In genomic region chr22:27175974-27176373, GRCh38 we compare ENCODE assay signal across 3 cellular contexts.
TF ChIP-seq lines count a peak whose summit lies in the region.

No MANE protein-coding gene starts in this region.

TF ChIP-seq in HEK293, 187 proteins besides CTCF, POLR2A, EP300 and RAD21:
- TF ChIP-seq KLF17 (tag by site-specific recombination; IDR thresholded peaks at IDR 0.05) (no peak), ZNF366 (tag by site-specific recombination; conservative IDR thresholded peaks at IDR 0.05) (peak; percentile 82)
TF ChIP-seq in HEK293: peak in this region for 1.

TF ChIP-seq in K562, 482 proteins besides CTCF, POLR2A, EP300 and RAD21 (continued from another document):
- TF ChIP-seq BRF2 (IDR thresholded peaks at IDR 0.05; ENCODE audit: borderline replicate concordance, insufficient read depth, insufficient read length), result no peak
- 0 out of 2 replicates have a peak, but pooled peaks have one; percentile 47 for TF ChIP-seq ZNF512 (tag; IDR thresholded peaks at IDR 0.05)
- no peak for TF ChIP-seq NCOA1 (IDR thresholded peaks at IDR 0.05; ENCODE audit: low read depth)
- TF ChIP-seq MLLT1 (IDR thresholded peaks at IDR 0.05), result no peak

TF ChIP-seq in HepG2, 621 proteins besides CTCF, POLR2A, EP300 and RAD21 (continued from another document):
- no peak for TF ChIP-seq ZBED4 (CRISPR knock-in tag; IDR thresholded peaks at IDR 0.05; ENCODE audit: borderline replicate concordance)
- no peak for TF ChIP-seq SRY (CRISPR knock-in tag; IDR thresholded peaks at IDR 0.05)
- no peak for TF ChIP-seq ZNF598 (CRISPR knock-in tag; IDR thresholded peaks at IDR 0.05; ENCODE audit: borderline replicate concordance)
- TF ChIP-seq ZNF124 (CRISPR knock-in tag; IDR thresholded peaks at IDR 0.05), result no peak
- TF ChIP-seq ZNF33B (CRISPR knock-in tag; IDR thresholded peaks at IDR 0.05), result no peak
- no peak for TF ChIP-seq ZZZ3 (CRISPR knock-in tag; IDR thresholded peaks at IDR 0.05; ENCODE audit: borderline replicate concordance)
- no peak for TF ChIP-seq ZNF343 (CRISPR knock-in tag; IDR thresholded peaks at IDR 0.05)
- no peak for TF ChIP-seq MYPOP (CRISPR knock-in tag; IDR thresholded peaks at IDR 0.05)
- TF ChIP-seq ZNF589 (CRISPR knock-in tag; conservative IDR thresholded peaks at IDR 0.05), result no peak
- TF ChIP-seq ELF1 (CRISPR knock-in tag; IDR thresholded peaks at IDR 0.05), result no peak
- TF ChIP-seq ZNF543 (CRISPR knock-in tag; IDR thresholded peaks at IDR 0.05), result no peak
- no peak for TF ChIP-seq MED8 (CRISPR knock-in tag; IDR thresholded peaks at IDR 0.05; ENCODE audit: insufficient replicate concordance)
- no peak for TF ChIP-seq ZNF615 (CRISPR knock-in tag; IDR thresholded peaks at IDR 0.05; ENCODE audit: borderline replicate concordance)
